In the genomic region with DNA sequence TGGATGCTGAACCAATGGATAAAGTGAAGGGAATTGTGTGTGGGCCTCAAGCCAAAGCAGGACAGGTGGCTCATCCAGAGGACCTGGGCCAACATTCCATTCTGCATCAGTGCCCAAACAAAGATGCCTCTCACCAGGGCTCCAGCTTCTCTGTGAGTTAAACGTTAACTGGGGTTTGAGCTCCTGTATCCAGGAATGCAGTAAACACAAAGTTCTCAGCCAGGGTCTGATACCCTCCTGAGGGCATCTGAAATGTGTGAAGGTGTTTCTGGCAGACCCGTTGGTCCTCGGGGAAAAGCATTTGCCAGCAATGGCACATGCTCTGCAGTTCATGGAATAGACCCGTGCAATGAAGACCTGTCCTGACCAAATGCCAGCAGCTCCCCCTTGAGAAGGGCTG, we compare ENCODE assay signal across 17 cellular contexts. TPM values are rescaled to one million over a fixed set of nuclear protein-coding genes. Genes with fewer than 3 reads are reported as not detected.
DNase-seq lines count a peak whose midpoint lies in the region; ATAC-seq and TF ChIP-seq lines count a peak whose summit lies in the region.
"Had no signal": no experiment of that assay in that cellular context is flagged by ENCODE, and none has a peak within 500 bp of the region (broad histone marks: within the 10 kb centered on the region; RNA-seq: fewer than 3 reads in every experiment).

No MANE protein-coding gene starts in this region.

- no peaks in the 10 kb centered on the region for H3K9me3 Mint-ChIP-seq in endodermal cell
- no peaks in the 10 kb centered on the region for H3K9me3 Mint-ChIP-seq in CD8-positive, alpha-beta memory T cell
- H3K9me3 Mint-ChIP-seq: activated CD8-positive, alpha-beta T cell treated with anti-CD3 and anti-CD28 coated beads for 36 hours; stimulated activated naive CD8-positive, alpha-beta T cell treated with anti-CD3 and anti-CD28 coated beads, Interleukin-15, Interleukin-2, amounts not matched to agents 100 ng/mL and 50 ng/mL, for 24 hours had no signal

- in situ Hi-C loops in HAP-1 (cut with MboI; ENCODE audit: low sequenced_read_pairs), result no loop called here

- peak overlapping the region; percentile 12 for H3K27ac ChIP-seq in endodermal cell (ENCODE audit: low read depth, low read length)
- H3K27ac ChIP-seq in trophoblast cell (ENCODE audit: low read depth, low read length), result no peak overlapping the region
- no peak overlapping the region for H3K27ac ChIP-seq in CD8-positive, alpha-beta memory T cell (ENCODE audit: low read depth, low read length)
- H3K27ac ChIP-seq: BLaER1 treated with 17β-estradiol and CSF1 and Interleukin-3, amounts not matched to agents 10 nM and 100 nM; colonic mucosa; epithelial cell of prostate; parathyroid adenoma; SK-N-MC had no signal

- H3K4me1 ChIP-seq in endodermal cell (ENCODE audit: control insufficient read depth, insufficient read depth, low read length) (peaks cover 13% of the 10 kb centered on the region), trophoblast cell (ENCODE audit: control insufficient read depth in 1 of 2, insufficient read depth in 2 of 2, low read length in 2 of 2) (no peaks in the 10 kb centered on the region), HAP-1 (peaks cover 15% of the 10 kb centered on the region)
- H3K4me1 ChIP-seq in CD8-positive, alpha-beta memory T cell (ENCODE audit: insufficient read depth, low read length), result no peaks in the 10 kb centered on the region
- H3K4me1 ChIP-seq: BLaER1 treated with 17β-estradiol and CSF1 and Interleukin-3, amounts not matched to agents 10 nM and 100 nM; colonic mucosa; parathyroid adenoma had no signal

- H3K27me3 Mint-ChIP-seq in endodermal cell (ENCODE audit: insufficient read depth), result peaks cover 26% of the 10 kb centered on the region
- peaks cover 12 to 16% of the 10 kb centered on the region in 2 donors for H3K27me3 Mint-ChIP-seq in CD8-positive, alpha-beta memory T cell

- H3K36me3 Mint-ChIP-seq in endodermal cell (ENCODE audit: low read depth), result no peaks in the 10 kb centered on the region
- H3K36me3 Mint-ChIP-seq in CD8-positive, alpha-beta memory T cell, result no peaks in the 10 kb centered on the region

- 53 to 71% methylated on average over 1 to 4 of the region's 4 CpGs for WGBS in endodermal cell (ENCODE audit: insufficient coverage in 1 of 2, insufficient read length in 1 of 2), 2 experiments
- no CpG with 5 or more reads among the region's 4 CpGs for WGBS in trophoblast cell (ENCODE audit: extremely low coverage, insufficient coverage, insufficient read length)

- H3K14ac ChIP-seq in trophoblast cell (ENCODE audit: low read length), result no peak overlapping the region

- peak; percentile 81 for DNase-seq in HK-2 (ENCODE audit: unreplicated experiment)
- DNase-seq in NCI-H2196 treated with DMSO at 0.1 percent for 48 hours (lab: John Stamatoyannopoulos, UW; ENCODE audit: unreplicated experiment), result peak; percentile 18
- peak; percentile 78 for DNase-seq in endodermal cell
- no peak for DNase-seq in trophoblast cell
- no peak for DNase-seq in HAP-1 (ENCODE audit: low spot score in 2 of 2)
- no peak for DNase-seq in left ventricle myocardium superior
- DNase-seq in CD8-positive, alpha-beta memory T cell, result no peak
- DNase-seq: activated CD8-positive, alpha-beta T cell treated with anti-CD3 and anti-CD28 coated beads for 36 hours; colonic mucosa; Karpas-422; NCI-H1930 had no signal

- H3K79me2 ChIP-seq in trophoblast cell (ENCODE audit: control insufficient read depth, insufficient read depth, low read length, poor library complexity), result no peaks in the 10 kb centered on the region
- H3K79me2 ChIP-seq: parathyroid adenoma had no signal

- no peaks in the 10 kb centered on the region for H3K27me3 ChIP-seq in endodermal cell (ENCODE audit: control insufficient read depth, insufficient read depth, low read length, poor library complexity, severe bottlenecking)
- no peaks in the 10 kb centered on the region for H3K27me3 ChIP-seq in trophoblast cell (ENCODE audit: insufficient read depth, low read length)
- no peaks in the 10 kb centered on the region for H3K27me3 ChIP-seq in HAP-1 (ENCODE audit: low read depth)
- H3K27me3 ChIP-seq in CD8-positive, alpha-beta memory T cell (ENCODE audit: insufficient read depth, low read length, poor library complexity, severe bottlenecking), result no peaks in the 10 kb centered on the region
- H3K27me3 ChIP-seq: BLaER1 treated with 17β-estradiol and CSF1 and Interleukin-3, amounts not matched to agents 10 nM and 100 nM; colonic mucosa had no signal

- no peak for ATAC-seq in left ventricle myocardium superior
- ATAC-seq in HG03139 (IDR thresholded peaks at IDR 0.05; ENCODE audit: unreplicated experiment), result no peak
- ATAC-seq: activated CD8-positive, alpha-beta T cell treated with anti-CD3 and anti-CD28 coated beads for 36 hours had no signal

- intact Hi-C loops in left ventricle myocardium superior (cut with micrococcal nuclease), result no loop called here

- no peak overlapping the region for H2AK5ac ChIP-seq in trophoblast cell (ENCODE audit: low read length)

- no peak overlapping the region for H3K4ac ChIP-seq in trophoblast cell (ENCODE audit: low read depth, low read length)

- peak overlapping the region; percentile 7 for H3K4me3 Mint-ChIP-seq in endodermal cell
- no peak overlapping the region for H3K4me3 Mint-ChIP-seq in CD8-positive, alpha-beta memory T cell
- H3K4me3 Mint-ChIP-seq: activated CD8-positive, alpha-beta T cell treated with anti-CD3 and anti-CD28 coated beads for 36 hours; stimulated activated naive CD8-positive, alpha-beta T cell treated with anti-CD3 and anti-CD28 coated beads, Interleukin-15, Interleukin-2, amounts not matched to agents 100 ng/mL and 50 ng/mL, for 24 hours had no signal

- peaks cover 34% of the 10 kb centered on the region for H3K4me1 Mint-ChIP-seq in endodermal cell
- H3K4me1 Mint-ChIP-seq in CD8-positive, alpha-beta memory T cell, result no peaks in the 10 kb centered on the region

- no peak overlapping the region for H2AFZ ChIP-seq in trophoblast cell (ENCODE audit: insufficient read depth, low read length, poor library complexity)
- H2AFZ ChIP-seq: parathyroid adenoma had no signal

- H2BK5ac ChIP-seq in trophoblast cell (ENCODE audit: low read depth, low read length, poor library complexity), result no peak overlapping the region

- H4K8ac ChIP-seq in trophoblast cell (ENCODE audit: low read depth, low read length), result no peak overlapping the region

- H2BK120ac ChIP-seq in trophoblast cell (ENCODE audit: insufficient read depth, low read length, poor library complexity), result no peak overlapping the region

- POLR2A ChIA-PET in CD8-positive, alpha-beta memory T cell (lab: Charles Lee), result no interaction called here

- H3K9ac ChIP-seq in endodermal cell (ENCODE audit: extremely low read depth, low read length, poor library complexity, severe bottlenecking), result peak overlapping the region; percentile 20
- H3K9ac ChIP-seq in trophoblast cell (ENCODE audit: low read length), result no peak overlapping the region
- H3K9ac ChIP-seq: BLaER1 treated with 17β-estradiol and CSF1 and Interleukin-3, amounts not matched to agents 10 nM and 100 nM; parathyroid adenoma had no signal

- H3K27ac Mint-ChIP-seq in endodermal cell, result peak overlapping the region; percentile 95
- peak overlapping the region in 1 of 8 donors; percentile 18 for H3K27ac Mint-ChIP-seq in CD8-positive, alpha-beta memory T cell
- H3K27ac Mint-ChIP-seq: activated CD8-positive, alpha-beta T cell treated with anti-CD3 and anti-CD28 coated beads for 36 hours; stimulated activated naive CD8-positive, alpha-beta T cell treated with anti-CD3 and anti-CD28 coated beads, Interleukin-15, Interleukin-2, amounts not matched to agents 100 ng/mL and 50 ng/mL, for 24 hours had no signal

- no peak overlapping the region for H4K12ac ChIP-seq in trophoblast cell (ENCODE audit: low read depth, low read length)

- H3K36me3 ChIP-seq in endodermal cell (ENCODE audit: control insufficient read depth, insufficient read depth, low read length), result no peaks in the 10 kb centered on the region
- H3K36me3 ChIP-seq in trophoblast cell (ENCODE audit: control insufficient read depth in 1 of 2, insufficient read depth in 2 of 2, low read length in 2 of 2), result no peaks in the 10 kb centered on the region
- no peaks in the 10 kb centered on the region for H3K36me3 ChIP-seq in HAP-1 (replicated peaks)
- no peaks in the 10 kb centered on the region for H3K36me3 ChIP-seq in CD8-positive, alpha-beta memory T cell (ENCODE audit: insufficient read depth, low read length)
- H3K36me3 ChIP-seq: BLaER1 treated with 17β-estradiol and CSF1 and Interleukin-3, amounts not matched to agents 10 nM and 100 nM; colonic mucosa had no signal

- CTCF ChIA-PET in CD8-positive, alpha-beta memory T cell (lab: Charles Lee), result no interaction called here

- H3K23ac ChIP-seq in trophoblast cell (ENCODE audit: low read length), result peak overlapping the region; percentile 34

- no peak overlapping the region for H3K4me2 ChIP-seq in trophoblast cell (ENCODE audit: low read length)
- H3K4me2 ChIP-seq: BLaER1 treated with 17β-estradiol and CSF1 and Interleukin-3, amounts not matched to agents 10 nM and 100 nM had no signal

- H4K91ac ChIP-seq in trophoblast cell (ENCODE audit: low read depth, low read length), result no peak overlapping the region

- no peak overlapping the region for H3K18ac ChIP-seq in trophoblast cell (ENCODE audit: low read length)

- H3K9me3 ChIP-seq in endodermal cell (ENCODE audit: control insufficient read depth, low read length), result no peaks in the 10 kb centered on the region
- peaks cover 2% of the 10 kb centered on the region for H3K9me3 ChIP-seq in trophoblast cell (ENCODE audit: insufficient read depth, low read depth, low read length)
- H3K9me3 ChIP-seq in HAP-1, result no peaks in the 10 kb centered on the region
- H3K9me3 ChIP-seq in CD8-positive, alpha-beta memory T cell (ENCODE audit: low read length), result no peaks in the 10 kb centered on the region
- H3K9me3 ChIP-seq: BLaER1 treated with 17β-estradiol and CSF1 and Interleukin-3, amounts not matched to agents 10 nM and 100 nM; colonic mucosa had no signal

- H2BK12ac ChIP-seq in trophoblast cell (ENCODE audit: low read length), result no peak overlapping the region

- no peak for TF ChIP-seq CTCF in endodermal cell (conservative IDR thresholded peaks at IDR 0.05)

- H3K4me3 ChIP-seq in endodermal cell (ENCODE audit: low read length), result no peak overlapping the region
- H3K4me3 ChIP-seq in trophoblast cell (ENCODE audit: low read depth, low read length), result no peak overlapping the region
- no peak overlapping the region for H3K4me3 ChIP-seq in HAP-1
- H3K4me3 ChIP-seq in CD8-positive, alpha-beta memory T cell (ENCODE audit: low read length), result no peak overlapping the region
- H3K4me3 ChIP-seq: BLaER1 treated with 17β-estradiol and CSF1 and Interleukin-3, amounts not matched to agents 10 nM and 100 nM; colonic mucosa; SK-N-MC had no signal

- H3K79me1 ChIP-seq in trophoblast cell (ENCODE audit: low read length), result no peaks in the 10 kb centered on the region

RNA-seq across cellular contexts. Expression of a gene that starts 33.9 kb away (rescaled TPM):
- total RNA-seq in endodermal cell (10 to 100 TPM; 23.4 to 33.7 TPM), left ventricle myocardium superior (161 TPM)
- polyA plus RNA-seq in endodermal cell (2013, experiment 1 of 2), result 14.4 TPM
- 15.6 TPM for polyA plus RNA-seq in endodermal cell (2013, experiment 2 of 2)
- polyA plus RNA-seq in trophoblast cell (2013), result 24.0 and 25.3 TPM in 2 replicates
- 1 to 10 TPM; 6.9 to 7.1 TPM for total RNA-seq in CD8-positive, alpha-beta memory T cell
- polyA plus RNA-seq in CD8-positive, alpha-beta memory T cell, result 4.2 TPM

RNA-seq across cellular contexts. Expression of a gene that starts 53.3 kb away (rescaled TPM):
- total RNA-seq in endodermal cell (1 to 10 TPM in 1 of 2 donors, under 1 TPM in 1; 0.95 to 1.0 TPM), left ventricle myocardium superior (1.3 TPM)
- polyA plus RNA-seq in endodermal cell (2013, experiment 1 of 2), result 0.28 TPM
- 0.21 TPM for polyA plus RNA-seq in endodermal cell (2013, experiment 2 of 2)
- 0.22 and 0.28 TPM in 2 replicates for polyA plus RNA-seq in trophoblast cell (2013)
- under 1 TPM; 0.53 to 0.55 TPM for total RNA-seq in CD8-positive, alpha-beta memory T cell
- 13.3 TPM for polyA plus RNA-seq in CD8-positive, alpha-beta memory T cell

Comparison
In these comparisons a context has a peak if more than half of its experiments do, and no peak if none do; other contexts are left out.
1. DNase-seq: peak in HK-2 (single experiment), NCI-H2196 treated with DMSO at 0.1 percent for 48 hours (single experiment) and endodermal cell (single experiment); none in trophoblast cell (0 of 2), HAP-1 (0 of 2), left ventricle myocardium superior (single experiment) and CD8-positive, alpha-beta memory T cell (0 of 5).